Comparison of ENCODE assay signal across 10 cellular contexts in the genomic region with DNA sequence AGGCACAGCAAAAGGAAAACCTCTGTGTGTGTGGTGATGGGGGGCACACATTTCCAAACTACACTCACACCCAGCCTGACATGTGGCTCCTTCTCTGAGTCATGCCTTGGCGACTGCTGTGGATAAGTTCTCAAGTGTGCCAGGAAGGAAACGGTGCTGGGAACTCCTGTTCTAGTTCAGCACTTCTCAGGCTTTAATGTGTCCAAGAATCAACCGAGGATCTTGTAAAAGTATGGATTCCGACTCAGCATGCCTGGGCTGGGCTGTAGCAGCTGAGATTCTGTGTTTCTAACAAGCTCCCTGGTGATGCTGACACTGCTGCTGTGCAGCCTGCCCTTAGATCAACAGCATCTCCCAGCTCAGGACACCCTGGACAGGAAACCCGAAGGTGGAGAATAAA. TPM values are rescaled to one million over a fixed set of nuclear protein-coding genes. Genes with fewer than 3 reads are reported as not detected.
A peak's percentile ranks its signal among the peaks of the same experiment; 100 is the strongest.
DNase-seq lines count a peak whose midpoint lies in the region; ATAC-seq and TF ChIP-seq lines count a peak whose summit lies in the region.
"Had no signal": no experiment of that assay in that cellular context is flagged by ENCODE, and none has a peak within 500 bp of the region (broad histone marks: within the 10 kb centered on the region; RNA-seq: fewer than 3 reads in every experiment).

No MANE protein-coding gene starts in this region.

- H3K36me3 ChIP-seq in heart left ventricle = no peaks in the 10 kb centered on the region

- no peaks in the 10 kb centered on the region for H3K9me3 Mint-ChIP-seq in activated naive CD8-positive, alpha-beta T cell treated with anti-CD3 and anti-CD28 coated beads, Interleukin-2, amount 50 U/mL, for 24 hours
- H3K9me3 Mint-ChIP-seq in activated T-cell treated with anti-CD3 and anti-CD28 coated beads, Interleukin-2, amount 50 U/mL, for 24 hours = no peaks in the 10 kb centered on the region
- H3K9me3 Mint-ChIP-seq: activated T-cell treated with anti-CD3 and anti-CD28 coated beads, Interleukin-2, amount 50 U/mL, for 72 hours had no signal

- H3K4me1 Mint-ChIP-seq in activated naive CD8-positive, alpha-beta T cell treated with anti-CD3 and anti-CD28 coated beads, Interleukin-2, amount 50 U/mL, for 24 hours = peaks cover 8% of the 10 kb centered on the region
- H3K4me1 Mint-ChIP-seq in activated T-cell treated with anti-CD3 and anti-CD28 coated beads, Interleukin-2, amount 50 U/mL, for 24 hours (ENCODE audit: low read depth) = peaks cover 3% of the 10 kb centered on the region

- H3K27ac ChIP-seq in heart left ventricle = no peak overlapping the region

- TF ChIP-seq CTCF in heart left ventricle (IDR thresholded peaks at IDR 0.05) = no peak

- no peak overlapping the region for H3K27ac Mint-ChIP-seq in activated naive CD8-positive, alpha-beta T cell treated with anti-CD3 and anti-CD28 coated beads, Interleukin-2, amount 50 U/mL, for 24 hours
- no peak overlapping the region for H3K27ac Mint-ChIP-seq in activated T-cell treated with anti-CD3 and anti-CD28 coated beads, Interleukin-2, amount 50 U/mL, for 24 hours
- H3K27ac Mint-ChIP-seq: activated T-cell treated with anti-CD3 and anti-CD28 coated beads, Interleukin-2, amount 50 U/mL, for 72 hours had no signal

- no peaks in the 10 kb centered on the region for H3K27me3 Mint-ChIP-seq in activated naive CD8-positive, alpha-beta T cell treated with anti-CD3 and anti-CD28 coated beads, Interleukin-2, amount 50 U/mL, for 24 hours
- H3K27me3 Mint-ChIP-seq in activated T-cell treated with anti-CD3 and anti-CD28 coated beads, Interleukin-2, amount 50 U/mL, for 24 hours = no peaks in the 10 kb centered on the region

- peak; percentile 67 for ATAC-seq in GM18909 (IDR thresholded peaks at IDR 0.05; ENCODE audit: poor library complexity, unreplicated experiment)
- peak; percentile 66 for ATAC-seq in activated naive CD8-positive, alpha-beta T cell treated with anti-CD3 and anti-CD28 coated beads, Interleukin-2, amount 50 U/mL, for 24 hours
- ATAC-seq in heart left ventricle = peak; percentile 47 to 91 (median 78)

- no peaks in the 10 kb centered on the region for H3K36me3 Mint-ChIP-seq in activated naive CD8-positive, alpha-beta T cell treated with anti-CD3 and anti-CD28 coated beads, Interleukin-2, amount 50 U/mL, for 24 hours (ENCODE audit: low read depth)
- H3K36me3 Mint-ChIP-seq in activated T-cell treated with anti-CD3 and anti-CD28 coated beads, Interleukin-2, amount 50 U/mL, for 24 hours (ENCODE audit: low read depth) = no peaks in the 10 kb centered on the region

- H3K4me3 Mint-ChIP-seq in activated naive CD8-positive, alpha-beta T cell treated with anti-CD3 and anti-CD28 coated beads, Interleukin-2, amount 50 U/mL, for 24 hours = no peak overlapping the region
- H3K4me3 Mint-ChIP-seq in activated T-cell treated with anti-CD3 and anti-CD28 coated beads, Interleukin-2, amount 50 U/mL, for 24 hours = no peak overlapping the region
- H3K4me3 Mint-ChIP-seq: activated T-cell treated with anti-CD3 and anti-CD28 coated beads, Interleukin-2, amount 50 U/mL, for 72 hours had no signal

- peaks cover 0 to 6% (median 0%) of the 10 kb centered on the region in 9 donors for H3K27me3 ChIP-seq in heart left ventricle

- TF ChIP-seq POLR2A in heart left ventricle (IDR thresholded peaks at IDR 0.05) = no peak

- intact Hi-C loops in heart left ventricle (cut with DNase I) = no loop called here

- H3K4me1 ChIP-seq in heart left ventricle = peaks cover 0 to 2% (median 0%) of the 10 kb centered on the region in 12 donors

- H3K4me3 ChIP-seq in heart left ventricle = no peak overlapping the region

- no peaks in the 10 kb centered on the region for H3K9me3 ChIP-seq in heart left ventricle

- WGBS in heart left ventricle, 4 donors = 36 to 56% (median 47%) methylated on average over 5 of the region's 5 CpGs

- DNase-seq in activated naive CD8-positive, alpha-beta T cell treated with anti-CD3 and anti-CD28 coated beads, Interleukin-2, amount 50 U/mL, for 24 hours = no peak
- DNase-seq in heart left ventricle (peak in 3 of 5 donors; percentile 10 to 62 (median 57)), smooth muscle cell of the brain vasculature (ENCODE audit: low read depth, low spot score) (peak; percentile 88), RPMI8226 (no peak), OCI-M2 (lab: John Stamatoyannopoulos, UW; ENCODE audit: unreplicated experiment) (no peak)
- no peak for DNase-seq in activated CD4-positive, alpha-beta T cell treated with anti-CD3 and anti-CD28 coated beads for 1 hour
- no peak for DNase-seq in activated T-cell treated with anti-CD3 and anti-CD28 coated beads, Interleukin-2, amount 50 U/mL, for 24 hours

RNA-seq across cellular contexts. Expression of a gene that starts 20.2 kb away (rescaled TPM):
- under 1 TPM in 2 of 9 donors, not detected in 7; 0.11 to 0.16 TPM for total RNA-seq in heart left ventricle
- under 1 TPM in 1 of 2 donors, not detected in 1; 0.01 TPM for polyA plus RNA-seq in heart left ventricle
- total RNA-seq: omental fat pad had no signal

Comparison
In these comparisons a context has a peak if more than half of its experiments do, and no peak if none do; other contexts are left out.
1. DNase-seq: peak in heart left ventricle (3 of 5) and smooth muscle cell of the brain vasculature (single experiment); none in activated naive CD8-positive, alpha-beta T cell treated with anti-CD3 and anti-CD28 coated beads, Interleukin-2, amount 50 U/mL, for 24 hours (single experiment), activated CD4-positive, alpha-beta T cell treated with anti-CD3 and anti-CD28 coated beads for 1 hour (single experiment), RPMI8226 (single experiment), OCI-M2 (single experiment) and activated T-cell treated with anti-CD3 and anti-CD28 coated beads, Interleukin-2, amount 50 U/mL, for 24 hours (single experiment).
2. Peak in every context shown above with its lines, with median percentiles within 50 percentile points of each other: ATAC-seq.